In genomic region chr6:151015320-151015719, GRCh38 we compare ENCODE assay signal across 17 cellular contexts.
"Had no signal": no experiment of that assay in that cellular context is flagged by ENCODE, and none has a peak within 500 bp of the region (broad histone marks: within the 10 kb centered on the region; RNA-seq: fewer than 3 reads in every experiment).

No MANE protein-coding gene starts in this region.

- H3K4me3 Mint-ChIP-seq: activated naive CD4-positive, alpha-beta T cell treated with anti-CD3 and anti-CD28 coated beads for 36 hours; activated naive CD8-positive, alpha-beta T cell treated with anti-CD3 and anti-CD28 coated beads, Interleukin-2, amount 50 U/mL, for 24 hours; naive thymus-derived CD4-positive, alpha-beta T cell; stimulated activated naive CD8-positive, alpha-beta T cell treated with anti-CD3 and anti-CD28 coated beads, Interleukin-15, Interleukin-2, amounts not matched to agents 100 ng/mL and 50 ng/mL, for 24 hours had no signal

- H3K27ac Mint-ChIP-seq: activated naive CD4-positive, alpha-beta T cell treated with anti-CD3 and anti-CD28 coated beads for 36 hours; activated naive CD8-positive, alpha-beta T cell treated with anti-CD3 and anti-CD28 coated beads, Interleukin-2, amount 50 U/mL, for 24 hours; activated T-helper 2 cell treated with anti-CD3 and anti-CD28 coated beads, Interferon-gamma antibody, Interleukin-2, Interleukin-4, amounts not matched to agents 10 μg/mL and 5 μg/mL and 100 μg/mL, durations not matched to agents 14 hours and 24 hours and 36 hours; stimulated activated naive CD8-positive, alpha-beta T cell treated with anti-CD3 and anti-CD28 coated beads, Interleukin-15, Interleukin-2, amounts not matched to agents 100 ng/mL and 50 ng/mL, for 24 hours had no signal

- H3K27me3 ChIP-seq: left lung, suprapubic skin had no signal

- DNase-seq: activated CD4-positive, alpha-beta T cell treated with anti-CD3 and anti-CD28 coated beads, Interleukin-2, amount 50 U/mL, for 48 hours; activated naive CD4-positive, alpha-beta T cell treated with anti-CD3 and anti-CD28 coated beads for 36 hours; activated naive CD8-positive, alpha-beta T cell treated with anti-CD3 and anti-CD28 coated beads, Interleukin-2, amount 50 U/mL, for 24 hours; kidney; left lung; mammary epithelial cell; mucosa of descending colon; naive thymus-derived CD4-positive, alpha-beta T cell; posterior cingulate gyrus; retina; small intestine; stimulated activated CD4-positive, alpha-beta T cell treated with anti-CD3 and anti-CD28 coated beads, Interleukin-4, amount 100 ng/mL, for 4 hours; T-helper 1 cell; T1000 had no signal

- H3K36me3 ChIP-seq: suprapubic skin had no signal

- H3K4me3 ChIP-seq: left lung, mucosa of descending colon, suprapubic skin had no signal

- H3K27ac ChIP-seq: suprapubic skin had no signal

- ATAC-seq: activated naive CD8-positive, alpha-beta T cell treated with anti-CD3 and anti-CD28 coated beads, Interleukin-2, amount 50 U/mL, for 24 hours; left lung; mucosa of descending colon; naive thymus-derived CD4-positive, alpha-beta T cell had no signal

- H3K27me3 Mint-ChIP-seq: activated naive CD8-positive, alpha-beta T cell treated with anti-CD3 and anti-CD28 coated beads, Interleukin-2, amount 50 U/mL, for 24 hours; naive thymus-derived CD4-positive, alpha-beta T cell; stimulated activated naive CD8-positive, alpha-beta T cell treated with anti-CD3 and anti-CD28 coated beads, Interleukin-15, Interleukin-2, amounts not matched to agents 100 ng/mL and 50 ng/mL, for 24 hours had no signal

- H3K4me1 Mint-ChIP-seq: activated naive CD8-positive, alpha-beta T cell treated with anti-CD3 and anti-CD28 coated beads, Interleukin-2, amount 50 U/mL, for 24 hours had no signal

- H3K9me3 Mint-ChIP-seq: activated naive CD4-positive, alpha-beta T cell treated with anti-CD3 and anti-CD28 coated beads for 36 hours; activated naive CD8-positive, alpha-beta T cell treated with anti-CD3 and anti-CD28 coated beads, Interleukin-2, amount 50 U/mL, for 24 hours; activated T-helper 2 cell treated with anti-CD3 and anti-CD28 coated beads, Interferon-gamma antibody, Interleukin-2, Interleukin-4, amounts not matched to agents 10 μg/mL and 5 μg/mL and 100 μg/mL, durations not matched to agents 14 hours and 24 hours and 36 hours; naive thymus-derived CD4-positive, alpha-beta T cell; stimulated activated naive CD8-positive, alpha-beta T cell treated with anti-CD3 and anti-CD28 coated beads, Interleukin-15, Interleukin-2, amounts not matched to agents 100 ng/mL and 50 ng/mL, for 24 hours had no signal

- H3K9me3 ChIP-seq: left lung, mucosa of descending colon, suprapubic skin had no signal
